ENCODE assay signal across 16 cellular contexts in genomic region chrX:71995122-71995521, GRCh38.
A peak's percentile ranks its signal among the peaks of the same experiment; 100 is the strongest.
DNase-seq lines count a peak whose midpoint lies in the region; ATAC-seq, FAIRE-seq and TF ChIP-seq lines count a peak whose summit lies in the region.
"Had no signal": no experiment of that assay in that cellular context is flagged by ENCODE, and none has a peak within 500 bp of the region (broad histone marks: within the 10 kb centered on the region; RNA-seq: fewer than 3 reads in every experiment).

No MANE protein-coding gene starts in this region.

- no peak overlapping the region for H3K9ac ChIP-seq in neural progenitor cell
- H3K9ac ChIP-seq: KMS-11 had no signal

- H4K20me1 ChIP-seq in neural progenitor cell (ENCODE audit: low read depth), result no peaks in the 10 kb centered on the region

- no peaks in the 10 kb centered on the region for H3K79me2 ChIP-seq in neural progenitor cell (ENCODE audit: low read depth)

- no peaks in the 10 kb centered on the region for H3K9me3 ChIP-seq in T-helper 17 cell (ENCODE audit: control insufficient read depth, low read length, poor library complexity, severe bottlenecking)
- H3K9me3 ChIP-seq in neural progenitor cell (ENCODE audit: low read depth), result no peaks in the 10 kb centered on the region

- no peaks in the 10 kb centered on the region for H3K27me3 ChIP-seq in neural progenitor cell

- H3K9me3 Mint-ChIP-seq in endothelial cell (ENCODE audit: unreplicated experiment) (peaks cover 3% of the 10 kb centered on the region), neural progenitor cell (peaks cover 5% of the 10 kb centered on the region)

- H3K36me3 ChIP-seq in neural progenitor cell, result no peaks in the 10 kb centered on the region

- no peak overlapping the region for H3K4me2 ChIP-seq in neural progenitor cell
- H3K4me2 ChIP-seq: KMS-11 had no signal

- H3K4me3 Mint-ChIP-seq in T-helper 17 cell (no peak overlapping the region), endothelial cell (ENCODE audit: unreplicated experiment) (no peak overlapping the region), neural progenitor cell (no peak overlapping the region)
- H3K4me3 Mint-ChIP-seq: B cell; CD4-positive, alpha-beta memory T cell had no signal

- DNase-seq in GM19239 (ENCODE audit: insufficient read length, low spot score) (no peak), T-helper 17 cell (no peak), endothelial cell (ENCODE audit: low spot score) (no peak), neural progenitor cell (ENCODE audit: low spot score) (no peak)
- DNase-seq: CD4-positive, alpha-beta memory T cell; COR-L47; IMR-90 had no signal

- peaks cover 9% of the 10 kb centered on the region for H3K4me1 ChIP-seq in neural progenitor cell

- no peak for TF ChIP-seq CTCF in endothelial cell (IDR thresholded peaks at IDR 0.05; ENCODE audit: unreplicated experiment)
- no peak for TF ChIP-seq CTCF in neural progenitor cell (IDR thresholded peaks at IDR 0.05)

- H3K27ac ChIP-seq in neural progenitor cell, result no peak overlapping the region
- H3K27ac ChIP-seq: C4-2B, KMS-11 had no signal

- H3K4me3 ChIP-seq in neural progenitor cell, result no peak overlapping the region

- H3K36me3 Mint-ChIP-seq in T-helper 17 cell (ENCODE audit: low read depth) (no peaks in the 10 kb centered on the region), endothelial cell (ENCODE audit: low read depth, unreplicated experiment) (peaks cover 4% of the 10 kb centered on the region), neural progenitor cell (no peaks in the 10 kb centered on the region)
- H3K36me3 Mint-ChIP-seq: CD4-positive, alpha-beta memory T cell had no signal

- peak; percentile 39 for FAIRE-seq in GM19239 (lab: Jason Lieb, UNC)
- FAIRE-seq: A204.1, H54 had no signal

- peak overlapping the region; percentile 63 for H3K27ac Mint-ChIP-seq in T-helper 17 cell
- H3K27ac Mint-ChIP-seq in endothelial cell (ENCODE audit: unreplicated experiment), result peak overlapping the region; percentile 74
- H3K27ac Mint-ChIP-seq in neural progenitor cell, result peak overlapping the region; percentile 21
- H3K27ac Mint-ChIP-seq: B cell had no signal

- peaks cover 15% of the 10 kb centered on the region for H3F3A ChIP-seq in neural progenitor cell (ENCODE audit: low read depth)

- H2AFZ ChIP-seq in neural progenitor cell (replicated peaks), result no peak overlapping the region

- H3K4me1 Mint-ChIP-seq in T-helper 17 cell (peaks cover 15% of the 10 kb centered on the region), endothelial cell (ENCODE audit: unreplicated experiment) (peaks cover 19% of the 10 kb centered on the region), neural progenitor cell (peaks cover 42% of the 10 kb centered on the region)

- H3K27me3 Mint-ChIP-seq in T-helper 17 cell (no peaks in the 10 kb centered on the region), endothelial cell (ENCODE audit: unreplicated experiment) (peaks cover 5% of the 10 kb centered on the region), neural progenitor cell (ENCODE audit: insufficient read depth, low read depth) (peaks cover 13% of the 10 kb centered on the region)
- H3K27me3 Mint-ChIP-seq: CD4-positive, alpha-beta memory T cell had no signal

- no peak for ATAC-seq in T-helper 17 cell
- ATAC-seq in GM18868 (IDR thresholded peaks at IDR 0.05; ENCODE audit: unreplicated experiment), result no peak
- no peak for ATAC-seq in GM18861 (IDR thresholded peaks at IDR 0.05; ENCODE audit: unreplicated experiment)
- no peak for ATAC-seq in GM19463 (IDR thresholded peaks at IDR 0.05; ENCODE audit: unreplicated experiment)
- ATAC-seq: HCT116 had no signal

Comparison
In these comparisons a context has a peak if more than half of its experiments do, and no peak if none do; other contexts are left out.
1. H3K27ac Mint-ChIP-seq: peak in every context shown above with its lines; median percentile 74 in endothelial cell; 63 in T-helper 17 cell; 21 in neural progenitor cell.